Comparison of ENCODE assay signal across 17 cellular contexts in genomic region chr2:35871672-35872071, GRCh38.
DNase-seq lines count a peak whose midpoint lies in the region; ATAC-seq and TF ChIP-seq lines count a peak whose summit lies in the region.
"Had no signal": no experiment of that assay in that cellular context is flagged by ENCODE, and none has a peak within 500 bp of the region (broad histone marks: within the 10 kb centered on the region; RNA-seq: fewer than 3 reads in every experiment).

No MANE protein-coding gene starts in this region.

- TF ChIP-seq CTCF in NB4 (IDR thresholded peaks at IDR 0.05; ENCODE audit: low read depth, low read length) (no peak), chondrocyte (IDR thresholded peaks at IDR 0.05) (peak; percentile 35), type B pancreatic cell (conservative IDR thresholded peaks at IDR 0.05) (peak; percentile 45)

- no peak overlapping the region for H3K4me3 Mint-ChIP-seq in chondrocyte (ENCODE audit: unreplicated experiment)
- no peak overlapping the region for H3K4me3 Mint-ChIP-seq in type B pancreatic cell
- H3K4me3 Mint-ChIP-seq: activated naive CD8-positive, alpha-beta T cell treated with anti-CD3 and anti-CD28 coated beads, Interleukin-2, amount 50 U/mL, for 24 hours; memory B cell had no signal

- H2BK120ac ChIP-seq in neuronal stem cell (ENCODE audit: low read depth, low read length), result no peak overlapping the region

- no peak overlapping the region for H3K4ac ChIP-seq in neuronal stem cell (ENCODE audit: low read length)

- no peak overlapping the region for H3K18ac ChIP-seq in neuronal stem cell (ENCODE audit: low read length)

- TF ChIP-seq POLR2A in NB4 (IDR thresholded peaks at IDR 0.05; ENCODE audit: extremely low read depth, insufficient read length), result no peak

- H3K27ac ChIP-seq in neuronal stem cell (replicated peaks; ENCODE audit: low read length), result no peak overlapping the region
- H3K27ac ChIP-seq: upper lobe of right lung had no signal

- H3K4me1 ChIP-seq in neuronal stem cell (ENCODE audit: control insufficient read depth in 2 of 2, insufficient read depth in 1 of 2, low read depth in 1 of 2, low read length in 2 of 2), result no peaks in the 10 kb centered on the region
- H3K4me1 ChIP-seq: upper lobe of right lung had no signal

- no peak overlapping the region for H4K91ac ChIP-seq in neuronal stem cell (ENCODE audit: low read depth, low read length, poor library complexity)

- H3K36me3 Mint-ChIP-seq in chondrocyte (ENCODE audit: low read depth) (no peaks in the 10 kb centered on the region), type B pancreatic cell (no peaks in the 10 kb centered on the region)
- H3K36me3 Mint-ChIP-seq: memory B cell had no signal

- no peak overlapping the region for H2BK5ac ChIP-seq in neuronal stem cell (ENCODE audit: low read length)

- no peak overlapping the region for H2AFZ ChIP-seq in neuronal stem cell (ENCODE audit: low read length)

- H3K9me3 ChIP-seq in neuronal stem cell (replicated peaks in 1 of 2; ENCODE audit: control insufficient read depth in 2 of 2, insufficient read depth in 1 of 2, low read depth in 1 of 2, low read length in 2 of 2), result no peaks in the 10 kb centered on the region
- H3K9me3 ChIP-seq: upper lobe of right lung had no signal

- no peak overlapping the region for H2BK15ac ChIP-seq in neuronal stem cell (ENCODE audit: low read length)

- DNase-seq in NCI-H82 (lab: John Stamatoyannopoulos, UW), result peak; percentile 18
- DNase-seq in NCI-H82 treated with DMSO at 0.1 percent for 48 hours (lab: John Stamatoyannopoulos, UW; ENCODE audit: unreplicated experiment), result no peak
- DNase-seq in NB4 (ENCODE audit: low read depth), result peak; percentile 13
- no peak for DNase-seq in chondrocyte (ENCODE audit: low spot score)
- no peak for DNase-seq in type B pancreatic cell (ENCODE audit: extremely low spot score, unreplicated experiment)
- DNase-seq in neuronal stem cell (ENCODE audit: low spot score), result no peak
- DNase-seq in NCI-H774 (lab: John Stamatoyannopoulos, UW), result no peak
- DNase-seq: activated CD8-positive, alpha-beta memory T cell treated with anti-CD3 and anti-CD28 coated beads, Interleukin-2, amount 50 U/mL, for 48 hours; activated naive CD8-positive, alpha-beta T cell treated with anti-CD3 and anti-CD28 coated beads, Interleukin-2, amount 50 U/mL, for 24 hours; AML-193; cerebellar nuclear complex; NCI-H1105 treated with DMSO at 0.1 percent for 48 hours; NK-92 treated with Interleukin-12 subunit alpha and Interleukin-12 subunit beta, amount 100 ng/mL, for 24 hours; posterior cingulate gyrus; upper lobe of right lung had no signal

- H4K8ac ChIP-seq in neuronal stem cell (ENCODE audit: low read depth, low read length), result no peak overlapping the region

- no peak overlapping the region for H3K23ac ChIP-seq in neuronal stem cell (ENCODE audit: low read depth, low read length, poor library complexity)

- H3K14ac ChIP-seq in neuronal stem cell (ENCODE audit: low read length), result no peak overlapping the region

- no peak overlapping the region for H3K4me3 ChIP-seq in NB4 (ENCODE audit: low read depth, low read length)
- no peak overlapping the region for H3K4me3 ChIP-seq in neuronal stem cell (ENCODE audit: low read length in 2 of 2)
- H3K4me3 ChIP-seq: upper lobe of right lung had no signal

- H3K27ac Mint-ChIP-seq in chondrocyte (ENCODE audit: unreplicated experiment) (no peak overlapping the region), type B pancreatic cell (no peak overlapping the region)
- H3K27ac Mint-ChIP-seq: activated naive CD8-positive, alpha-beta T cell treated with anti-CD3 and anti-CD28 coated beads, Interleukin-2, amount 50 U/mL, for 24 hours; memory B cell had no signal

- H2AK5ac ChIP-seq in neuronal stem cell (ENCODE audit: low read depth, low read length), result no peak overlapping the region

- no CpG with 5 or more reads among the region's 8 CpGs for WGBS in neuronal stem cell (ENCODE audit: extremely low coverage in 2 of 2, insufficient read length in 2 of 2, insufficient replicate concordance in 1 of 2), 2 donors

- no peak for ATAC-seq in HG03442 (IDR thresholded peaks at IDR 0.05; ENCODE audit: unreplicated experiment)
- ATAC-seq: activated naive CD8-positive, alpha-beta T cell treated with anti-CD3 and anti-CD28 coated beads, Interleukin-2, amount 50 U/mL, for 24 hours; upper lobe of right lung had no signal

- H3K9me3 Mint-ChIP-seq in chondrocyte (ENCODE audit: low read depth) (no peaks in the 10 kb centered on the region), type B pancreatic cell (no peaks in the 10 kb centered on the region)
- H3K9me3 Mint-ChIP-seq: activated naive CD8-positive, alpha-beta T cell treated with anti-CD3 and anti-CD28 coated beads, Interleukin-2, amount 50 U/mL, for 24 hours had no signal

- no peaks in the 10 kb centered on the region for H3K36me3 ChIP-seq in neuronal stem cell (replicated peaks in 1 of 2; ENCODE audit: control insufficient read depth in 2 of 2, insufficient read depth in 2 of 2, low read length in 2 of 2)
- H3K36me3 ChIP-seq: upper lobe of right lung had no signal

- no peak overlapping the region for H2BK12ac ChIP-seq in neuronal stem cell (ENCODE audit: low read length)

- H3K27me3 ChIP-seq in neuronal stem cell (ENCODE audit: control insufficient read depth in 3 of 3, insufficient read depth in 3 of 3, low read depth in 1 of 3, low read length in 3 of 3), result no peaks in the 10 kb centered on the region
- H3K27me3 ChIP-seq: upper lobe of right lung had no signal

- H3K27me3 Mint-ChIP-seq in chondrocyte (ENCODE audit: low read depth), result peaks cover 15% of the 10 kb centered on the region
- H3K27me3 Mint-ChIP-seq in type B pancreatic cell, result no peaks in the 10 kb centered on the region
- H3K27me3 Mint-ChIP-seq: memory B cell had no signal

- H3K4me1 Mint-ChIP-seq in chondrocyte (ENCODE audit: low read depth), result no peaks in the 10 kb centered on the region
- H3K4me1 Mint-ChIP-seq in type B pancreatic cell (ENCODE audit: unreplicated experiment), result no peaks in the 10 kb centered on the region
- H3K4me1 Mint-ChIP-seq: activated naive CD8-positive, alpha-beta T cell treated with anti-CD3 and anti-CD28 coated beads, Interleukin-2, amount 50 U/mL, for 24 hours; memory B cell had no signal

- no peak overlapping the region for H3K9ac ChIP-seq in neuronal stem cell (ENCODE audit: low read depth, low read length, poor library complexity)

- H3K79me1 ChIP-seq in neuronal stem cell (ENCODE audit: low read depth, low read length), result no peaks in the 10 kb centered on the region

- H3K4me2 ChIP-seq in neuronal stem cell (ENCODE audit: insufficient read depth, low read length, poor library complexity, severe bottlenecking), result no peak overlapping the region

Comparison
In these comparisons a context has a peak if more than half of its experiments do, and no peak if none do; other contexts are left out.
1. DNase-seq: peak in NCI-H82 (single experiment) and NB4 (single experiment); none in NCI-H82 treated with DMSO at 0.1 percent for 48 hours (single experiment), chondrocyte (single experiment), type B pancreatic cell (single experiment), neuronal stem cell (single experiment) and NCI-H774 (single experiment).